Comparison of ENCODE assay signal across 11 cellular contexts in the genomic region with DNA sequence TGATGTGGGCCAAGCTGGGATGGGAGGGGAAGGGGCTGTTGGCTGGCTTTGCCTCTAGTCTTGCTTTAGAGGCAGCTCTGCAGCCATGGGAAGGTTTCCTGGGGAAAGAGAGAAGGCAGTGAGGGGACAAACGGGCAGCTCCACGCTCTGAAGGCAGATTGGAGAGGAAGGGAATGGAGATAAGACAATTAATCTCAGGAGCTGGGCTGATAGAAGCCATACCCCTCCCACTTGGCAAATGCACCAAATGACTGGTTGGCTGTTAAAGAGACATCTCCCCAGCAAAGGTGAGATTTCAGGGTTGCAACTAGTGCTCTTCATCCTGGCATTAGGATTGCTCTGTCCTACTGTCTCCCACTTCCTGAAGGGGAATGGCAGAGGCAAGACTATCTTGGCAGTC. TPM values are rescaled to one million over a fixed set of nuclear protein-coding genes. Genes with fewer than 3 reads are reported as not detected.
DNase-seq lines count a peak whose midpoint lies in the region; ATAC-seq lines count a peak whose summit lies in the region.
"Had no signal": no experiment of that assay in that cellular context is flagged by ENCODE, and none has a peak within 500 bp of the region (broad histone marks: within the 10 kb centered on the region; RNA-seq: fewer than 3 reads in every experiment).

No MANE protein-coding gene starts in this region.

- H3K36me3 Mint-ChIP-seq in activated T-cell treated with anti-CD3 and anti-CD28 coated beads, Interleukin-2, amount 50 U/mL, for 72 hours (ENCODE audit: insufficient read depth in 2 of 2): peaks cover 37 to 58% of the 10 kb centered on the region in 2 donors
- H3K36me3 Mint-ChIP-seq in T-helper 2 cell treated with Interferon-gamma antibody and Interleukin-4, amounts not matched to agents 5 μg/mL and 100 μg/mL, for 36 hours (ENCODE audit: low read depth): peaks cover 83% of the 10 kb centered on the region
- peaks cover 31% of the 10 kb centered on the region for H3K36me3 Mint-ChIP-seq in stimulated activated memory B cell treated with anti-CD40 and anti-IgM and Interleukin-4, amounts not matched to agents 10 μg/mL and 1 μg/mL and 100 μg/mL, for 72 hours

- no peak for ATAC-seq in activated T-cell treated with anti-CD3 and anti-CD28 coated beads, Interleukin-2, amount 50 U/mL, for 72 hours (replicated peaks in 1 of 2)
- ATAC-seq in stimulated activated memory B cell treated with anti-CD40 and anti-IgM and Interleukin-4, amounts not matched to agents 10 μg/mL and 1 μg/mL and 100 μg/mL, for 72 hours: no peak
- ATAC-seq: mucosa of descending colon had no signal

- H3K27ac Mint-ChIP-seq in activated T-cell treated with anti-CD3 and anti-CD28 coated beads, Interleukin-2, amount 50 U/mL, for 72 hours: peak overlapping the region; percentile 100
- H3K27ac Mint-ChIP-seq in T-helper 2 cell treated with Interferon-gamma antibody and Interleukin-4, amounts not matched to agents 5 μg/mL and 100 μg/mL, for 36 hours: peak overlapping the region; percentile 91
- H3K27ac Mint-ChIP-seq in stimulated activated memory B cell treated with anti-CD40 and anti-IgM and Interleukin-4, amounts not matched to agents 10 μg/mL and 1 μg/mL and 100 μg/mL, for 72 hours: peak overlapping the region; percentile 75

- no peaks in the 10 kb centered on the region for H3K27me3 Mint-ChIP-seq in activated T-cell treated with anti-CD3 and anti-CD28 coated beads, Interleukin-2, amount 50 U/mL, for 72 hours (ENCODE audit: low read depth)
- no peaks in the 10 kb centered on the region for H3K27me3 Mint-ChIP-seq in T-helper 2 cell treated with Interferon-gamma antibody and Interleukin-4, amounts not matched to agents 5 μg/mL and 100 μg/mL, for 36 hours (ENCODE audit: low read depth)
- no peaks in the 10 kb centered on the region for H3K27me3 Mint-ChIP-seq in stimulated activated memory B cell treated with anti-CD40 and anti-IgM and Interleukin-4, amounts not matched to agents 10 μg/mL and 1 μg/mL and 100 μg/mL, for 72 hours

- no peak for DNase-seq in activated T-cell treated with anti-CD3 and anti-CD28 coated beads, Interleukin-2, amount 50 U/mL, for 72 hours
- DNase-seq in activated T-cell treated with anti-CD3 and anti-CD28 coated beads, Interleukin-2, amount 50 U/mL, for 48 hours: no peak
- no peak for DNase-seq in T-helper 2 cell treated with Interferon-gamma antibody and Interleukin-4, amounts not matched to agents 5 μg/mL and 100 μg/mL, for 36 hours (ENCODE audit: low spot score)
- DNase-seq in cerebellum (ENCODE audit: low spot score): peak; percentile 85
- no peak for DNase-seq in stimulated activated CD4-positive, alpha-beta T cell treated with anti-CD3 and anti-CD28 coated beads, Interleukin-2, amount 100 ng/mL, for 24 hours
- no peak for DNase-seq in EL
- no peak for DNase-seq in HT-29 (ENCODE audit: low spot score)
- DNase-seq: kidney glomerular epithelial cell, mucosa of descending colon, NCI-H1048 had no signal

- peak overlapping the region; percentile 97 to 99 for H3K4me3 Mint-ChIP-seq in activated T-cell treated with anti-CD3 and anti-CD28 coated beads, Interleukin-2, amount 50 U/mL, for 72 hours
- peak overlapping the region; percentile 88 for H3K4me3 Mint-ChIP-seq in T-helper 2 cell treated with Interferon-gamma antibody and Interleukin-4, amounts not matched to agents 5 μg/mL and 100 μg/mL, for 36 hours
- H3K4me3 Mint-ChIP-seq in stimulated activated memory B cell treated with anti-CD40 and anti-IgM and Interleukin-4, amounts not matched to agents 10 μg/mL and 1 μg/mL and 100 μg/mL, for 72 hours: peak overlapping the region; percentile 54

- H3K4me1 Mint-ChIP-seq in activated T-cell treated with anti-CD3 and anti-CD28 coated beads, Interleukin-2, amount 50 U/mL, for 72 hours (ENCODE audit: low read depth): peaks cover 82% of the 10 kb centered on the region
- peaks cover 80% of the 10 kb centered on the region for H3K4me1 Mint-ChIP-seq in T-helper 2 cell treated with Interferon-gamma antibody and Interleukin-4, amounts not matched to agents 5 μg/mL and 100 μg/mL, for 36 hours (ENCODE audit: low read depth)
- H3K4me1 Mint-ChIP-seq in stimulated activated memory B cell treated with anti-CD40 and anti-IgM and Interleukin-4, amounts not matched to agents 10 μg/mL and 1 μg/mL and 100 μg/mL, for 72 hours: peaks cover 81% of the 10 kb centered on the region

- no peaks in the 10 kb centered on the region for H3K9me3 Mint-ChIP-seq in activated T-cell treated with anti-CD3 and anti-CD28 coated beads, Interleukin-2, amount 50 U/mL, for 72 hours
- no peaks in the 10 kb centered on the region for H3K9me3 Mint-ChIP-seq in T-helper 2 cell treated with Interferon-gamma antibody and Interleukin-4, amounts not matched to agents 5 μg/mL and 100 μg/mL, for 36 hours
- H3K9me3 Mint-ChIP-seq in stimulated activated memory B cell treated with anti-CD40 and anti-IgM and Interleukin-4, amounts not matched to agents 10 μg/mL and 1 μg/mL and 100 μg/mL, for 72 hours: no peaks in the 10 kb centered on the region

RNA-seq across cellular contexts. Expression of a gene that starts 4.7 kb away (rescaled TPM):
- 100 to 1,000 TPM; 173 to 183 TPM for total RNA-seq in activated T-cell treated with anti-CD3 and anti-CD28 coated beads, Interleukin-2, amount 50 U/mL, for 72 hours
- total RNA-seq in cerebellum: 10.2 TPM
- total RNA-seq in HT-29 (2014; rRNA removed; shearing (Covaris generic)): 0.08 and 1.3 TPM in 2 replicates

Comparison
In these comparisons a context has a peak if more than half of its experiments do, and no peak if none do; other contexts are left out.
1. RNA of a gene that starts 4.7 kb away (total RNA-seq): 173 to 183 TPM in activated T-cell treated with anti-CD3 and anti-CD28 coated beads, Interleukin-2, amount 50 U/mL, for 72 hours; 10.2 TPM in cerebellum (single experiment) and 0.08 to 1.3 TPM in HT-29; every median in the first group is over 10 times any median in the second.
2. Peak in every context shown above with its lines, with median percentiles within 50 percentile points of each other: H3K27ac Mint-ChIP-seq and H3K4me3 Mint-ChIP-seq.